ENCODE assay signal across 1 cellular context in genomic region chr16:677306-678190, GRCh38.
A peak's percentile ranks its signal among the peaks of the same experiment; 100 is the strongest.
TF ChIP-seq lines count a peak whose summit lies in the region.

No MANE protein-coding gene starts in this region.

TF ChIP-seq in HepG2, 621 proteins besides CTCF, POLR2A, EP300 and RAD21:
- TF ChIP-seq, protein P1, sequence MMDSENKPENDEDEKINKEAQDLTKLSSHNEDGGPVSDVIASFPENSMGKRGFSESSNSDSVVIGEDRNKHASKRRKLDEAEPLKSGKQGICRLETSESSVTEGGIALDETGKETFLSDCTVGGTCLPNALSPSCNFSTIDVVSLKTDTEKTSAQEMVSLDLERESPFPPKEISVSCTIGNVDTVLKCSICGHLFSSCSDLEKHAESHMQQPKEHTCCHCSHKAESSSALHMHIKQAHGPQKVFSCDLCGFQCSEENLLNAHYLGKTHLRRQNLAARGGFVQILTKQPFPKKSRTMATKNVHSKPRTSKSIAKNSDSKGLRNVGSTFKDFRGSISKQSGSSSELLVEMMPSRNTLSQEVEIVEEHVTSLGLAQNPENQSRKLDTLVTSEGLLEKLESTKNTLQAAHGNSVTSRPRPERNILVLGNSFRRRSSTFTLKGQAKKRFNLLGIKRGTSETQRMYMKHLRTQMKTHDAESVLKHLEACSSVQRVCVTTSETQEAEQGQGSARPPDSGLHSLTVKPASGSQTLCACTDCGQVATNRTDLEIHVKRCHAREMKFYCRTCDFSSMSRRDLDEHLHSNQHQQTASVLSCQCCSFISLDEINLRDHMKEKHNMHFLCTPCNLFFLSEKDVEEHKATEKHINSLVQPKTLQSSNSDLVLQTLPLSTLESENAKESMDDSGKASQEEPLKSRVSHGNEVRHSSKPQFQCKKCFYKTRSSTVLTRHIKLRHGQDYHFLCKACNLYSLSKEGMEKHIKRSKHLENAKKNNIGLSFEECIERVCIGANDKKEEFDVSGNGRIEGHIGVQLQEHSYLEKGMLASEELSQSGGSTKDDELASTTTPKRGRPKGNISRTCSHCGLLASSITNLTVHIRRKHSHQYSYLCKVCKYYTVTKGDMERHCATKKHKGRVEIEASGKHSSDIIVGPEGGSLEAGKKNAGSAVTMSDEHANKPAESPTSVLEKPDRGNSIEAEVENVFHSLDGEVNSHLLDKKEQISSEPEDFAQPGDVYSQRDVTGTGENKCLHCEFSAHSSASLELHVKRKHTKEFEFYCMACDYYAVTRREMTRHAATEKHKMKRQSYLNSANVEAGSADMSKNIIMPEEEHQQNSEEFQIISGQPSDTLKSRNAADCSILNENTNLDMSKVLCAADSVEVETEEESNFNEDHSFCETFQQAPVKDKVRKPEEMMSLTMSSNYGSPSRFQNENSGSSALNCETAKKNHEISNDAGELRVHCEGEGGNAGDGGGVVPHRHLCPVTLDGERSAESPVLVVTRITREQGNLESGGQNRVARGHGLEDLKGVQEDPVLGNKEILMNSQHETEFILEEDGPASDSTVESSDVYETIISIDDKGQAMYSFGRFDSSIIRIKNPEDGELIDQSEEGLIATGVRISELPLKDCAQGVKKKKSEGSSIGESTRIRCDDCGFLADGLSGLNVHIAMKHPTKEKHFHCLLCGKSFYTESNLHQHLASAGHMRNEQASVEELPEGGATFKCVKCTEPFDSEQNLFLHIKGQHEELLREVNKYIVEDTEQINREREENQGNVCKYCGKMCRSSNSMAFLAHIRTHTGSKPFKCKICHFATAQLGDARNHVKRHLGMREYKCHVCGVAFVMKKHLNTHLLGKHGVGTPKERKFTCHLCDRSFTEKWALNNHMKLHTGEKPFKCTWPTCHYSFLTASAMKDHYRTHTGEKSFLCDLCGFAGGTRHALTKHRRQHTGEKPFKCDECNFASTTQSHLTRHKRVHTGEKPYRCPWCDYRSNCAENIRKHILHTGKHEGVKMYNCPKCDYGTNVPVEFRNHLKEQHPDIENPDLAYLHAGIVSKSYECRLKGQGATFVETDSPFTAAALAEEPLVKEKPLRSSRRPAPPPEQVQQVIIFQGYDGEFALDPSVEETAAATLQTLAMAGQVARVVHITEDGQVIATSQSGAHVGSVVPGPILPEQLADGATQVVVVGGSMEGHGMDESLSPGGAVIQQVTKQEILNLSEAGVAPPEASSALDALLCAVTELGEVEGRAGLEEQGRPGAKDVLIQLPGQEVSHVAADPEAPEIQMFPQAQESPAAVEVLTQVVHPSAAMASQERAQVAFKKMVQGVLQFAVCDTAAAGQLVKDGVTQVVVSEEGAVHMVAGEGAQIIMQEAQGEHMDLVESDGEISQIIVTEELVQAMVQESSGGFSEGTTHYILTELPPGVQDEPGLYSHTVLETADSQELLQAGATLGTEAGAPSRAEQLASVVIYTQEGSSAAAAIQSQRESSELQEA (CRISPR knock-in tag; IDR thresholded peaks at IDR 0.05; ENCODE audit: not compliant biosample characterization) = no peak
- TF ChIP-seq RFX1 (IDR thresholded peaks at IDR 0.05) (peak; percentile 52; the same call in 1 of the 2 replicates), MZF1 (CRISPR knock-in tag; IDR thresholded peaks at IDR 0.05; ENCODE audit: borderline replicate concordance) (no peak)
- TF ChIP-seq, protein P2, sequence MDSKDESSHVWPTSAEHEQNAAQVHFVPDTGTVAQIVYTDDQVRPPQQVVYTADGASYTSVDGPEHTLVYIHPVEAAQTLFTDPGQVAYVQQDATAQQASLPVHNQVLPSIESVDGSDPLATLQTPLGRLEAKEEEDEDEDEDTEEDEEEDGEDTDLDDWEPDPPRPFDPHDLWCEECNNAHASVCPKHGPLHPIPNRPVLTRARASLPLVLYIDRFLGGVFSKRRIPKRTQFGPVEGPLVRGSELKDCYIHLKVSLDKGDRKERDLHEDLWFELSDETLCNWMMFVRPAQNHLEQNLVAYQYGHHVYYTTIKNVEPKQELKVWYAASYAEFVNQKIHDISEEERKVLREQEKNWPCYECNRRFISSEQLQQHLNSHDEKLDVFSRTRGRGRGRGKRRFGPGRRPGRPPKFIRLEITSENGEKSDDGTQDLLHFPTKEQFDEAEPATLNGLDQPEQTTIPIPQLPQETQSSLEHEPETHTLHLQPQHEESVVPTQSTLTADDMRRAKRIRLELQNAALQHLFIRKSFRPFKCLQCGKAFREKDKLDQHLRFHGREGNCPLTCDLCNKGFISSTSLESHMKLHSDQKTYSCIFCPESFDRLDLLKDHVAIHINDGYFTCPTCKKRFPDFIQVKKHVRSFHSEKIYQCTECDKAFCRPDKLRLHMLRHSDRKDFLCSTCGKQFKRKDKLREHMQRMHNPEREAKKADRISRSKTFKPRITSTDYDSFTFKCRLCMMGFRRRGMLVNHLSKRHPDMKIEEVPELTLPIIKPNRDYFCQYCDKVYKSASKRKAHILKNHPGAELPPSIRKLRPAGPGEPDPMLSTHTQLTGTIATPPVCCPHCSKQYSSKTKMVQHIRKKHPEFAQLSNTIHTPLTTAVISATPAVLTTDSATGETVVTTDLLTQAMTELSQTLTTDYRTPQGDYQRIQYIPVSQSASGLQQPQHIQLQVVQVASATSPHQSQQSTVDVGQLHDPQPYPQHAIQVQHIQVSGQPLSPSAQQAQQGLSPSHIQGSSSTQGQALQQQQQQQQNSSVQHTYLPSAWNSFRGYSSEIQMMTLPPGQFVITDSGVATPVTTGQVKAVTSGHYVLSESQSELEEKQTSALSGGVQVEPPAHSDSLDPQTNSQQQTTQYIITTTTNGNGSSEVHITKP (CRISPR knock-in tag; IDR thresholded peaks at IDR 0.05; ENCODE audit: low read depth) = no peak
